In genomic region chr3:123429362-123430125, GRCh38 we compare ENCODE assay signal across 25 cellular contexts. TPM values are rescaled to one million over a fixed set of nuclear protein-coding genes. Genes with fewer than 3 reads are reported as not detected.
"Had no signal": no experiment of that assay in that cellular context is flagged by ENCODE, and none has a peak within 500 bp of the region (broad histone marks: within the 10 kb centered on the region; RNA-seq: fewer than 3 reads in every experiment).

No MANE protein-coding gene starts in this region.

- H3K9me3 ChIP-seq: breast epithelium, colonic mucosa, pancreas, psoas muscle, spleen, thyroid gland, upper lobe of right lung had no signal

- H3K27ac ChIP-seq: breast epithelium, colonic mucosa, pancreas, psoas muscle, spleen, thyroid gland, upper lobe of right lung had no signal

- ATAC-seq: activated CD8-positive, alpha-beta T cell treated with anti-CD3 and anti-CD28 coated beads for 36 hours; activated naive CD8-positive, alpha-beta T cell treated with anti-CD3 and anti-CD28 coated beads, Interleukin-2, amount 50 U/mL, for 24 hours; activated T-cell treated with anti-CD3 and anti-CD28 coated beads, Interleukin-2, amount 50 U/mL, for 4 hours; activated T-helper 17 cell treated with anti-CD3 and anti-CD28 coated beads, Interleukin-2, amount 50 U/mL, for 72 hours; effector memory CD8-positive, alpha-beta T cell; left ventricle myocardium superior; pancreas; psoas muscle; upper lobe of right lung; WTC11 had no signal

- H3K36me3 ChIP-seq: breast epithelium, colonic mucosa, pancreas, spleen, thyroid gland, upper lobe of right lung had no signal

- H3K4me1 ChIP-seq: breast epithelium, psoas muscle had no signal

- H3K27me3 ChIP-seq: breast epithelium, colonic mucosa, pancreas, thyroid gland had no signal

- DNase-seq: activated CD4-positive, alpha-beta T cell treated with anti-CD3 and anti-CD28 coated beads for 1 hour; activated CD4-positive, alpha-beta T cell treated with anti-CD3 and anti-CD28 coated beads, Interleukin-2, amount 50 U/mL, for 1 hour; activated CD8-positive, alpha-beta T cell treated with anti-CD3 and anti-CD28 coated beads for 36 hours; activated gamma-delta T cell treated with Interleukin-2 at 50 U/mL for 16 hours; activated naive CD8-positive, alpha-beta T cell treated with anti-CD3 and anti-CD28 coated beads, Interleukin-2, amount 50 U/mL, for 24 hours; activated T-cell treated with anti-CD3 and anti-CD28 coated beads, Interleukin-2, amount 50 U/mL, for 4 hours; amygdala; colonic mucosa; effector memory CD8-positive, alpha-beta T cell; erythroblast; hypothalamus; immature natural killer cell; left ventricle myocardium superior; naive B cell; nephron progenitor cell; psoas muscle; spleen; stimulated activated naive CD4-positive, alpha-beta T cell treated with Interleukin-2 at 50 U/mL for 16 hours; T-helper 2 cell; thyroid gland; upper lobe of right lung had no signal

- H3K4me3 ChIP-seq: breast epithelium, colonic mucosa, pancreas, psoas muscle, spleen, thyroid gland, upper lobe of right lung had no signal

RNA-seq across cellular contexts. Expression of gene ADCY5, which starts 19.3 kb away (rescaled TPM):
- total RNA-seq: activated CD8-positive, alpha-beta T cell treated with anti-CD3 and anti-CD28 coated beads for 36 hours; activated T-helper 17 cell treated with anti-CD3 and anti-CD28 coated beads, Interleukin-2, amount 50 U/mL, for 72 hours had no signal
